ENCODE assay signal across 12 cellular contexts in genomic region chrX:47484885-47485284, GRCh38. TPM values are rescaled to one million over a fixed set of nuclear protein-coding genes. Genes with fewer than 3 reads are reported as not detected.
DNase-seq lines count a peak whose midpoint lies in the region; ATAC-seq, FAIRE-seq and TF ChIP-seq lines count a peak whose summit lies in the region.
"Had no signal": no experiment of that assay in that cellular context is flagged by ENCODE, and none has a peak within 500 bp of the region (broad histone marks: within the 10 kb centered on the region; RNA-seq: fewer than 3 reads in every experiment).

No MANE protein-coding gene starts in this region.

- no peak overlapping the region for H4K91ac ChIP-seq in H9 (ENCODE audit: insufficient read length, low read depth, low read length)

- H4K8ac ChIP-seq in H9 (replicated peaks; ENCODE audit: insufficient read length, low read depth, low read length): no peak overlapping the region

- no peak for ATAC-seq in A549
- no peak for ATAC-seq in RWPE2 (ENCODE audit: low read depth)
- ATAC-seq in gastroesophageal sphincter: no peak

- H3K14ac ChIP-seq in H9 (ENCODE audit: insufficient read depth, low read length): no peak overlapping the region

- no peak for TF ChIP-seq POLR2A in A549 (IDR thresholded peaks at IDR 0.05; ENCODE audit: low read length)
- no peak for TF ChIP-seq POLR2A in GM12891 (IDR thresholded peaks at IDR 0.05; ENCODE audit: low read depth, low read length)
- no peak for TF ChIP-seq POLR2A in gastroesophageal sphincter (IDR thresholded peaks at IDR 0.05)

- no peak overlapping the region for H2BK5ac ChIP-seq in H9 (ENCODE audit: insufficient read length, low read length)

- H3K79me2 ChIP-seq in keratinocyte (ENCODE audit: control insufficient read depth, insufficient read depth, low read length): peaks cover 20% of the 10 kb centered on the region
- H3K79me2 ChIP-seq in H9 (ENCODE audit: insufficient read depth, low read length): no peaks in the 10 kb centered on the region

- CTCF ChIA-PET in A549 (lab: Yijun Ruan, JAX): interaction anchor here (0.6 to 2.5 kb wide), 3 partner anchors 12 to 354 kb away, joined by 3 to 9 read pairs (median 4); no protein-coding TSS in a partner anchor

- no peak overlapping the region for H4K5ac ChIP-seq in H9 (ENCODE audit: insufficient read length, low read depth, low read length)

- H4K20me1 ChIP-seq in keratinocyte (ENCODE audit: control insufficient read depth, extremely low read depth, insufficient read depth, low read length) (no peaks in the 10 kb centered on the region), H9 (ENCODE audit: control insufficient read depth, insufficient read depth, insufficient read length) (no peaks in the 10 kb centered on the region)

- H3K9me1 ChIP-seq in keratinocyte (ENCODE audit: control insufficient read depth, extremely low read depth, insufficient read depth, low read length): no peaks in the 10 kb centered on the region

- no peak overlapping the region for H3K56ac ChIP-seq in H9 (ENCODE audit: insufficient read length, low read depth, low read length)

- no peak for DNase-seq in A549 (ENCODE audit: low read depth in 1 of 2, low spot score in 1 of 2)
- DNase-seq in GM12891 (ENCODE audit: insufficient read length, low spot score): no peak
- no peak for DNase-seq in RWPE2 (ENCODE audit: low spot score)
- no peak for DNase-seq in keratinocyte (ENCODE audit: low read depth, low spot score)
- DNase-seq in epidermal melanocyte (ENCODE audit: insufficient read length, low spot score): no peak
- DNase-seq in HuH-7.5 (ENCODE audit: low spot score): no peak
- no peak for DNase-seq in H9
- DNase-seq: activated T-cell treated with anti-CD3 and anti-CD28 coated beads, Interleukin-2, amount 50 U/mL, for 48 hours; CD4-positive, CD25-positive, alpha-beta regulatory T cell; MG63 had no signal

- H3K23me2 ChIP-seq in H9 (ENCODE audit: insufficient read length, low read depth, low read length, poor library complexity, severe bottlenecking): peaks cover 8% of the 10 kb centered on the region

- POLR2A ChIA-PET in A549 (lab: Yijun Ruan, JAX): no interaction called here

- H2BK20ac ChIP-seq in H9 (ENCODE audit: low read depth, low read length, poor library complexity, severe bottlenecking): no peak overlapping the region

- no peak overlapping the region for H3K4me3 ChIP-seq in A549
- H3K4me3 ChIP-seq in RWPE2 (ENCODE audit: severe bottlenecking): peak overlapping the region; percentile 7
- H3K4me3 ChIP-seq in keratinocyte (ENCODE audit: control insufficient read depth in 2 of 3, extremely low read depth in 1 of 3, insufficient read depth in 2 of 3, low read depth in 1 of 3, low read length in 3 of 3): no peak overlapping the region
- no peak overlapping the region for H3K4me3 ChIP-seq in gastroesophageal sphincter

- no peak overlapping the region for H2AK5ac ChIP-seq in H9 (ENCODE audit: insufficient read length, low read length)

- H3K79me1 ChIP-seq in H9 (ENCODE audit: insufficient read depth, low read depth, low read length, poor library complexity, severe bottlenecking): no peaks in the 10 kb centered on the region

- H2AFZ ChIP-seq in keratinocyte (ENCODE audit: control insufficient read depth, low read length) (no peak overlapping the region), H9 (ENCODE audit: low read length) (no peak overlapping the region)

- peak overlapping the region; percentile 86 for H3K4me2 ChIP-seq in A549
- H3K4me2 ChIP-seq in keratinocyte (ENCODE audit: control insufficient read depth, extremely low read depth, insufficient read depth, low read depth, low read length): peak overlapping the region; percentile 86
- H3K4me2 ChIP-seq in H9 (ENCODE audit: insufficient read depth, insufficient read length, low read length): no peak overlapping the region

- H3K18ac ChIP-seq in H9 (ENCODE audit: insufficient read length, low read depth, low read length): no peak overlapping the region

- no peak for TF ChIP-seq RAD21 in A549 (conservative IDR thresholded peaks at IDR 0.05 in 1 of 2, IDR thresholded peaks at IDR 0.05 in 1 of 2)

- H3K27ac ChIP-seq in A549: no peak overlapping the region
- peak overlapping the region; percentile 86 for H3K27ac ChIP-seq in RWPE2 (ENCODE audit: poor library complexity, severe bottlenecking)
- no peak overlapping the region for H3K27ac ChIP-seq in keratinocyte (ENCODE audit: control insufficient read depth, insufficient read depth, low read length)
- no peak overlapping the region for H3K27ac ChIP-seq in H9 (ENCODE audit: insufficient read length, low read depth, low read length)
- no peak overlapping the region for H3K27ac ChIP-seq in gastroesophageal sphincter

- H3K4me3 Mint-ChIP-seq in H9: peak overlapping the region in 1 of 2 experiments; percentile 29; a peak in 2 of 5 replicates

- FAIRE-seq in A549 (lab: Jason Lieb, UNC): no peak
- FAIRE-seq in GM12891 (lab: Jason Lieb, UNC): no peak
- no peak for FAIRE-seq in keratinocyte (lab: Jason Lieb, UNC)
- FAIRE-seq: G401.6 had no signal

- H3K23ac ChIP-seq in H9 (ENCODE audit: insufficient read length, low read depth, low read length): no peak overlapping the region

- no peak overlapping the region for H3K27ac Mint-ChIP-seq in H9

- peaks cover 10 to 13% of the 10 kb centered on the region in 2 experiments for H3K4me1 Mint-ChIP-seq in H9

- H3K36me3 ChIP-seq in RWPE2 (ENCODE audit: low read depth) (no peaks in the 10 kb centered on the region), keratinocyte (ENCODE audit: control insufficient read depth in 2 of 2, extremely low read depth in 1 of 2, insufficient read depth in 2 of 2, low read length in 2 of 2) (no peaks in the 10 kb centered on the region), gastroesophageal sphincter (no peaks in the 10 kb centered on the region)
- H3K36me3 ChIP-seq: MG63 had no signal

- H3K27me3 ChIP-seq in RWPE2 (ENCODE audit: insufficient read depth, poor library complexity, severe bottlenecking) (no peaks in the 10 kb centered on the region), keratinocyte (ENCODE audit: control insufficient read depth, extremely low read depth, insufficient read depth, low read length) (no peaks in the 10 kb centered on the region), H9 (ENCODE audit: insufficient read depth, low read length) (no peaks in the 10 kb centered on the region), gastroesophageal sphincter (no peaks in the 10 kb centered on the region)
- H3K27me3 ChIP-seq: MG63 had no signal

- H3K4me1 ChIP-seq in A549: peaks cover 13% of the 10 kb centered on the region; the same call in 2 of the 3 replicates
- H3K4me1 ChIP-seq in RWPE2 (ENCODE audit: insufficient read depth, poor library complexity, severe bottlenecking): no peaks in the 10 kb centered on the region
- peaks cover 2% of the 10 kb centered on the region for H3K4me1 ChIP-seq in keratinocyte (ENCODE audit: control insufficient read depth, extremely low read depth, insufficient read depth, low read length)
- no peaks in the 10 kb centered on the region for H3K4me1 ChIP-seq in H9 (ENCODE audit: insufficient read depth, low read length)
- peaks cover 0 to 25% (median 0%) of the 10 kb centered on the region in 3 donors for H3K4me1 ChIP-seq in gastroesophageal sphincter

- H3K9ac ChIP-seq in keratinocyte (ENCODE audit: control insufficient read depth, extremely low read depth, insufficient read depth, low read length) (no peak overlapping the region), H9 (ENCODE audit: extremely low read depth, insufficient read length, low read length) (no peak overlapping the region)

- no peak overlapping the region for H3K4ac ChIP-seq in H9 (ENCODE audit: low read depth, low read length)

- no peaks in the 10 kb centered on the region; the same call in 1 of the 2 replicates for H3K27me3 Mint-ChIP-seq in H9 (ENCODE audit: low read depth)
- H3K27me3 Mint-ChIP-seq: CD4-positive, CD25-positive, alpha-beta regulatory T cell had no signal

- H3T11ph ChIP-seq in H9 (ENCODE audit: low read length): no peak overlapping the region

- no peak overlapping the region for H2BK12ac ChIP-seq in H9 (ENCODE audit: insufficient read length, low read depth, low read length)

- H2BK15ac ChIP-seq in H9 (ENCODE audit: low read depth, low read length): no peak overlapping the region

- H3K9me3 ChIP-seq in A549 (no peaks in the 10 kb centered on the region), RWPE2 (ENCODE audit: severe bottlenecking) (no peaks in the 10 kb centered on the region), keratinocyte (ENCODE audit: control insufficient read depth, low read depth, low read length) (no peaks in the 10 kb centered on the region), H9 (ENCODE audit: control insufficient read depth, low read depth, low read length) (peaks cover 26% of the 10 kb centered on the region), gastroesophageal sphincter (no peaks in the 10 kb centered on the region)
- H3K9me3 ChIP-seq: MG63 had no signal

- TF ChIP-seq EP300 in A549 (IDR thresholded peaks at IDR 0.05): no peak
- no peak for TF ChIP-seq EP300 in gastroesophageal sphincter (IDR thresholded peaks at IDR 0.05)

- peaks cover 54 to 67% of the 10 kb centered on the region in 2 experiments for H3K9me3 Mint-ChIP-seq in H9
- H3K9me3 Mint-ChIP-seq: CD4-positive, CD25-positive, alpha-beta regulatory T cell had no signal

- peaks cover 0 to 6% (median 5%) of the 10 kb centered on the region in 3 experiments; a peak in 4 of 7 replicates for H3K36me3 Mint-ChIP-seq in H9 (ENCODE audit: insufficient read depth in 1 of 3, low read depth in 3 of 3)
- H3K36me3 Mint-ChIP-seq: CD4-positive, CD25-positive, alpha-beta regulatory T cell had no signal

- TF ChIP-seq CTCF in A549 (IDR thresholded peaks at IDR 0.05) (no peak), RWPE2 (IDR thresholded peaks at IDR 0.05; ENCODE audit: poor library complexity, severe bottlenecking) (no peak), keratinocyte (optimal IDR thresholded peaks at IDR 0.05 in 1 of 3, IDR thresholded peaks at IDR 0.05 in 1 of 3, conservative IDR thresholded peaks at IDR 0.05 in 1 of 3; ENCODE audit: extremely low read depth in 1 of 3, insufficient read depth in 2 of 3, low read length in 3 of 3) (no peak), H9 (conservative IDR thresholded peaks at IDR 0.05) (no peak), gastroesophageal sphincter (IDR thresholded peaks at IDR 0.05) (no peak)

- WGBS in A549 (ENCODE audit: missing lambda C conversion rate): 93% methylated on average over 2 of the region's 2 CpGs
- no CpG with 5 or more reads among the region's 2 CpGs for WGBS in H9 (ENCODE audit: extremely low coverage, insufficient read length, low lambda C conversion rate)
- 67 to 70% methylated on average over 1 to 2 of the region's 2 CpGs for WGBS in gastroesophageal sphincter (ENCODE audit: low coverage in 1 of 2), 2 donors

- dilution Hi-C loops in keratinocyte (cut with MboI; ENCODE audit: extremely low pct_ligation_motif_present, low sequenced_read_pairs): no loop called here

- H2BK120ac ChIP-seq in H9 (ENCODE audit: low read depth, low read length, poor library complexity, severe bottlenecking): no peak overlapping the region

RNA-seq across cellular contexts. Expression of gene ZNF41, which starts 1.9 kb away (rescaled TPM):
- polyA plus RNA-seq in A549 (2011; rRNA removed) (6.1 and 6.5 TPM in 2 replicates), A549 (2017; fragmentation: RNase III; extraction: RNeasy Plus Mini Kit Qiagen cat#74134 plus additional on column Dnase treatment) (3.5 to 3.8 TPM (median 3.6 TPM) in 3 replicates), keratinocyte (4.2 to 5.0 TPM (median 4.2 TPM) in 3 replicates)
- polyA plus RNA-seq in A549 (2012; cell fraction: cytosol; rRNA removed): 1.4 and 2.0 TPM in 2 replicates
- 1.4 and 2.6 TPM in 2 replicates for polyA plus RNA-seq in A549 (2012; cell fraction: nucleus; rRNA removed)
- 4.8 and 4.9 TPM in 2 replicates for polyA minus RNA-seq in A549 (2011; rRNA and poly(A)+ RNA removed)
- polyA plus RNA-seq in GM12891 (2012; ENCODE audit: low read depth, missing spikeins): 2.0 TPM
- 1.6 TPM for polyA plus RNA-seq in keratinocyte (2011; ENCODE audit: low read depth)
- polyA plus RNA-seq in keratinocyte (2011; cell fraction: cytosol; rRNA removed): 2.3 and 5.1 TPM in 2 replicates
- polyA plus RNA-seq in keratinocyte (2011; cell fraction: nucleus; rRNA removed): 6.5 and 6.8 TPM in 2 replicates
- polyA plus RNA-seq in keratinocyte (2012; ENCODE audit: low replicate concordance): 1.3 and 3.6 TPM in 2 replicates
- 1.6 to 6.6 TPM (median 3.9 TPM) in 3 replicates for polyA minus RNA-seq in keratinocyte
- polyA minus RNA-seq in keratinocyte (2011; cell fraction: cytosol; rRNA and poly(A)+ RNA removed): 2.7 TPM
- polyA minus RNA-seq in keratinocyte (2011; cell fraction: nucleus; rRNA and poly(A)+ RNA removed): 4.5 and 9.0 TPM in 2 replicates
- total RNA-seq in H9 (2021) (2.5 and 3.1 TPM in 2 replicates), gastroesophageal sphincter (1 to 10 TPM; 8.8 to 10.0 (median 9.4) TPM)
